In the genomic region with DNA sequence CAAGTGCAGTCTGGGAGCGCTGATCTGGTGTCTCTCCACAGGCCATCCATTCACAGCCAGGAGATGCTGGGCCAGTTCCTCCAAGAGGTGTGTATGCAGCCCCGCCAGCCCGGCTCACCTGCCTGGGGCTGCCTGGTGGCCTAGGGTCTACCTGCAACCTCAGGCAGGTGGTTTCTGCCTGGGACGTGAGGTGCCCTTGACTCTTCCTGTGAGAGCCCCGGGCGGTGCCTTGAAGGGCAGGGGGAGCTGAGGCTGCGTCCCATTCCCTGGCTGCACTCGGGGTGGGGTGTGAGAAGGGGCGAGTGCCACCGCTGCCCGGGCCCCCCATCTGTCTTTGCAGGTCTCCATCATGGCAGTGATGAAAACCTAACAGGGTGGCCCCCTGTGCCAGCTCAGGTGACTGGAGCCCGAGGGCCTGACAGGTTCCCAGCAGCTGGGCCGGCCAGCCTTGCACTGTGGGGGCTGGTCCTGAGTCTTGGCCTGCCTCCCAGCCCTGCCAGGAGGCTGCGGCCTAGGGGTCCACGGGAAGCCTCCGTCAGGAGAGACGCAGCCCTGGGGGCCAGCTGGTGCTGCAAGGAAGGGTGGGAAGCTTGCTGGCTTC, we compare ENCODE assay signal across 25 cellular contexts. TPM values are rescaled to one million over a fixed set of nuclear protein-coding genes. Genes with fewer than 3 reads are reported as not detected.
DNase-seq lines count a peak whose midpoint lies in the region; ATAC-seq, FAIRE-seq and TF ChIP-seq lines count a peak whose summit lies in the region.
"Had no signal": no experiment of that assay in that cellular context is flagged by ENCODE, and none has a peak within 500 bp of the region (broad histone marks: within the 10 kb centered on the region; RNA-seq: fewer than 3 reads in every experiment).

No MANE protein-coding gene starts in this region.

- H3K36me3 ChIP-seq in breast epithelium (no peaks in the 10 kb centered on the region), endothelial cell of umbilical vein (ENCODE audit: control insufficient read depth in 2 of 2, extremely low read depth in 1 of 2, insufficient read depth in 2 of 2, low read length in 2 of 2) (peaks cover 0 to 14% of the 10 kb centered on the region in 2 experiments), uterus (no peaks in the 10 kb centered on the region)

- H2AFZ ChIP-seq in endothelial cell of umbilical vein (ENCODE audit: low read depth, low read length): no peak overlapping the region

- TF ChIP-seq CTCF in MCF 10A (IDR thresholded peaks at IDR 0.05; ENCODE audit: unreplicated experiment): no peak
- no peak for TF ChIP-seq CTCF in breast epithelium (IDR thresholded peaks at IDR 0.05)
- no peak for TF ChIP-seq CTCF in endothelial cell of umbilical vein (IDR thresholded peaks at IDR 0.05; ENCODE audit: extremely low read depth in 1 of 2, insufficient read depth in 1 of 2, low read depth in 1 of 2, low read length in 2 of 2)
- TF ChIP-seq CTCF in uterus (IDR thresholded peaks at IDR 0.05): no peak

- DNase-seq in MCF 10A (ENCODE audit: unreplicated experiment) (no peak), breast epithelium (ENCODE audit: low spot score in 2 of 2) (no peak), endothelial cell of umbilical vein (ENCODE audit: low read depth, low spot score) (no peak), mesenteric fat pad (ENCODE audit: low spot score) (peak; percentile 73), uterus (peak; percentile 10 to 11), midbrain (lab: John Stamatoyannopoulos, UW) (no peak), NCI-H2171 treated with DMSO at 0.1 percent for 48 hours (lab: John Stamatoyannopoulos, UW) (no peak)
- DNase-seq: activated CD4-positive, alpha-beta T cell treated with anti-CD3 and anti-CD28 coated beads for 4 hours; activated gamma-delta T cell; amygdala; NCI-H1048; NCI-H1930; NCI-H2227 treated with DMSO at 0.1 percent for 48 hours; NCI-H82; retina; SIG-M5; stimulated activated CD4-positive, alpha-beta T cell treated with anti-CD3 and anti-CD28 coated beads, Interleukin-15, amount 100 ng/mL, for 24 hours; stimulated activated CD8-positive, alpha-beta memory T cell treated with anti-CD3 and anti-CD28 coated beads, Interleukin-4, amount 100 ng/mL, for 48 hours had no signal

- H3K27ac Mint-ChIP-seq in MCF 10A (ENCODE audit: low read depth, unreplicated experiment): peak overlapping the region; percentile 19

- H3K27me3 ChIP-seq in breast epithelium (no peaks in the 10 kb centered on the region), endothelial cell of umbilical vein (ENCODE audit: control insufficient read depth in 2 of 2, insufficient read depth in 2 of 2, low read length in 2 of 2) (no peaks in the 10 kb centered on the region), uterus (no peaks in the 10 kb centered on the region)
- H3K27me3 ChIP-seq: cardiac muscle cell, heart left ventricle had no signal

- no peaks in the 10 kb centered on the region for H3K4me1 Mint-ChIP-seq in MCF 10A (ENCODE audit: insufficient read depth, unreplicated experiment)

- peaks cover 7% of the 10 kb centered on the region for H3K36me3 Mint-ChIP-seq in MCF 10A (ENCODE audit: insufficient read depth, unreplicated experiment)

- H3K27ac ChIP-seq in breast epithelium (no peak overlapping the region), endothelial cell of umbilical vein (ENCODE audit: insufficient read depth, low read depth, low read length) (no peak overlapping the region), uterus (no peak overlapping the region)
- H3K27ac ChIP-seq: C4-2B, cardiac muscle cell, heart left ventricle had no signal

- TF ChIP-seq POLR2A in breast epithelium (IDR thresholded peaks at IDR 0.05) (no peak), endothelial cell of umbilical vein (IDR thresholded peaks at IDR 0.05; ENCODE audit: low read depth, low read length) (no peak), uterus (IDR thresholded peaks at IDR 0.05) (no peak)

- no peak overlapping the region for H3K9ac ChIP-seq in endothelial cell of umbilical vein (replicated peaks; ENCODE audit: extremely low read depth, insufficient read depth, low read length)

- H3K4me3 Mint-ChIP-seq in MCF 10A (ENCODE audit: unreplicated experiment): no peak overlapping the region

- peaks cover 0 to 6% of the 10 kb centered on the region in 2 donors for H3K4me1 ChIP-seq in breast epithelium
- no peaks in the 10 kb centered on the region for H3K4me1 ChIP-seq in endothelial cell of umbilical vein (ENCODE audit: control insufficient read depth, extremely low read depth, insufficient read depth, low read length)
- H3K4me1 ChIP-seq in uterus: no peaks in the 10 kb centered on the region

- no TSS peak for BruUV-seq in MCF 10A (replicated peaks; lab: Mats Ljungman, UMichigan)
- BruUV-seq in endothelial cell of umbilical vein (replicated peaks; lab: Mats Ljungman, UMichigan): TSS peak; percentile 34

- dilution Hi-C loops in endothelial cell of umbilical vein (cut with MboI; ENCODE audit: extremely low pct_ligation_motif_present, low sequenced_read_pairs): no loop called here

- no peak for ATAC-seq in HG03280 (IDR thresholded peaks at IDR 0.05; ENCODE audit: unreplicated experiment)
- ATAC-seq: heart left ventricle had no signal

- H3K9me3 ChIP-seq in breast epithelium (no peaks in the 10 kb centered on the region), endothelial cell of umbilical vein (replicated peaks; ENCODE audit: control insufficient read depth, insufficient read depth, low read length) (no peaks in the 10 kb centered on the region), uterus (no peaks in the 10 kb centered on the region)
- H3K9me3 ChIP-seq: heart left ventricle had no signal

- POLR2A ChIA-PET in MCF 10A (lab: Yijun Ruan, JAX): interaction anchor here (1.0 kb wide), 1 partner anchor 11 kb away, joined by 4 read pairs; no protein-coding TSS in a partner anchor
- POLR2A ChIA-PET in endothelial cell of umbilical vein (lab: Charles Lee): no interaction called here

- no peak for FAIRE-seq in endothelial cell of umbilical vein (lab: Jason Lieb, UNC)
- FAIRE-seq: D721Med, H1, urothelium cell line had no signal

- CTCF ChIA-PET in MCF 10A (lab: Yijun Ruan, JAX) (no interaction called here), endothelial cell of umbilical vein (lab: Charles Lee) (no interaction called here)

- H3K4me2 ChIP-seq in endothelial cell of umbilical vein (ENCODE audit: insufficient read depth, low read length): no peak overlapping the region

- intact Hi-C loops in MCF 10A (cut with micrococcal nuclease): no loop called here
- intact Hi-C loops in breast epithelium (cut with DNase I; ENCODE audit: low total_unique reads): no loop called here
- intact Hi-C loops in endothelial cell of umbilical vein (cut with micrococcal nuclease): no loop called here
- intact Hi-C loops in uterus (cut with DNase I; ENCODE audit: low total_unique reads): no loop called here

- no peaks in the 10 kb centered on the region for H3K27me3 Mint-ChIP-seq in MCF 10A (ENCODE audit: insufficient read depth, unreplicated experiment)

- no peaks in the 10 kb centered on the region for H3K9me1 ChIP-seq in endothelial cell of umbilical vein (replicated peaks; ENCODE audit: control insufficient read depth, extremely low read depth, insufficient read depth, low read length)

- H3K4me3 ChIP-seq in breast epithelium: no peak overlapping the region
- no peak overlapping the region for H3K4me3 ChIP-seq in endothelial cell of umbilical vein (replicated peaks in 1 of 3; ENCODE audit: insufficient read depth in 1 of 3, low read depth in 1 of 3, low read length in 3 of 3)
- no peak overlapping the region for H3K4me3 ChIP-seq in uterus
- H3K4me3 ChIP-seq: cardiac muscle cell, heart left ventricle had no signal

- H4K20me1 ChIP-seq in endothelial cell of umbilical vein (replicated peaks; ENCODE audit: control insufficient read depth, extremely low read depth, insufficient read depth, low read length): no peaks in the 10 kb centered on the region

- H3K79me2 ChIP-seq in endothelial cell of umbilical vein (ENCODE audit: control insufficient read depth, insufficient read depth, low read length): no peaks in the 10 kb centered on the region

- no peaks in the 10 kb centered on the region for H3K9me3 Mint-ChIP-seq in MCF 10A (ENCODE audit: unreplicated experiment)

RNA-seq across cellular contexts. Expression of a gene that starts 11.9 kb away (rescaled TPM):
- total RNA-seq in MCF 10A (2022) (27.6 and 35.2 TPM in 2 replicates), breast epithelium (10 to 100 TPM; 17.0 to 26.2 (median 25.5) TPM), endothelial cell of umbilical vein (37.9 and 39.9 TPM in 2 replicates), mesenteric fat pad (18.2 TPM), uterus (10 to 100 TPM in 3 of 4 donors, 1 to 10 TPM in 1; 2.8 to 39.6 (median 21.6) TPM)
- 25.2 and 36.7 TPM in 2 replicates for polyA plus RNA-seq in endothelial cell of umbilical vein
- polyA plus RNA-seq in endothelial cell of umbilical vein (2011; cell fraction: cytosol; rRNA removed): 13.1 and 20.9 TPM in 2 replicates
- polyA plus RNA-seq in endothelial cell of umbilical vein (2011; cell fraction: nucleus; rRNA removed): 116 and 147 TPM in 2 replicates
- 20.9 and 28.5 TPM in 2 replicates for polyA plus RNA-seq in endothelial cell of umbilical vein (2012)
- 11.4 and 20.2 TPM in 2 replicates for polyA minus RNA-seq in endothelial cell of umbilical vein
- 6.3 TPM for polyA minus RNA-seq in endothelial cell of umbilical vein (2011; cell fraction: cytosol; rRNA and poly(A)+ RNA removed)
- 21.9 and 32.9 TPM in 2 replicates for polyA minus RNA-seq in endothelial cell of umbilical vein (2011; cell fraction: nucleus; rRNA and poly(A)+ RNA removed)

RNA-seq across cellular contexts. Expression of a gene that starts 26.9 kb away (rescaled TPM):
- total RNA-seq in MCF 10A (2022) (0.42 and 0.81 TPM in 2 replicates), breast epithelium (1 to 10 TPM; 1.6 to 4.7 (median 2.6) TPM), endothelial cell of umbilical vein (0.25 and 0.33 TPM in 2 replicates), mesenteric fat pad (1.9 TPM), uterus (1 to 10 TPM in 2 of 4 donors, under 1 TPM in 1, not detected in 1; 0.51 to 7.9 (median 1.7) TPM)
- polyA plus RNA-seq in endothelial cell of umbilical vein: 0.18 TPM in 2 replicates
- 0.12 and 0.16 TPM in 2 replicates for polyA plus RNA-seq in endothelial cell of umbilical vein (2011; cell fraction: cytosol; rRNA removed)
- 0.58 and 1.4 TPM in 2 replicates for polyA plus RNA-seq in endothelial cell of umbilical vein (2011; cell fraction: nucleus; rRNA removed)
- polyA plus RNA-seq in endothelial cell of umbilical vein (2012): 0.18 and 0.29 TPM in 2 replicates
- polyA minus RNA-seq in endothelial cell of umbilical vein: 0.21 TPM in 1 of 2 replicates, not detected in the other
- not detected for polyA minus RNA-seq in endothelial cell of umbilical vein (2011; cell fraction: cytosol; rRNA and poly(A)+ RNA removed)
- 0.63 TPM in 1 of 2 replicates, not detected in the other for polyA minus RNA-seq in endothelial cell of umbilical vein (2011; cell fraction: nucleus; rRNA and poly(A)+ RNA removed)
- total RNA-seq: H1 had no signal

RNA-seq across cellular contexts. Expression of a gene that starts 30.1 kb away (rescaled TPM):
- total RNA-seq in MCF 10A (2022) (31.5 and 33.7 TPM in 2 replicates), breast epithelium (10 to 100 TPM; 22.4 to 57.9 (median 42.3) TPM), endothelial cell of umbilical vein (62.1 and 67.1 TPM in 2 replicates), mesenteric fat pad (69.9 TPM), uterus (10 to 100 TPM in 2 of 4 donors, 1 to 10 TPM in 2; 7.2 to 38.7 (median 14.4) TPM)
- polyA plus RNA-seq in endothelial cell of umbilical vein: 35.8 and 47.3 TPM in 2 replicates
- polyA plus RNA-seq in endothelial cell of umbilical vein (2011; cell fraction: cytosol; rRNA removed): 27.5 and 41.8 TPM in 2 replicates
- polyA plus RNA-seq in endothelial cell of umbilical vein (2011; cell fraction: nucleus; rRNA removed): 45.9 and 55.5 TPM in 2 replicates
- polyA plus RNA-seq in endothelial cell of umbilical vein (2012): 42.5 and 75.3 TPM in 2 replicates
- polyA minus RNA-seq in endothelial cell of umbilical vein: 17.3 and 23.2 TPM in 2 replicates
- polyA minus RNA-seq in endothelial cell of umbilical vein (2011; cell fraction: cytosol; rRNA and poly(A)+ RNA removed): 28.5 TPM
- 14.5 and 21.9 TPM in 2 replicates for polyA minus RNA-seq in endothelial cell of umbilical vein (2011; cell fraction: nucleus; rRNA and poly(A)+ RNA removed)

RNA-seq across cellular contexts. Expression of a gene that starts 38.3 kb away (rescaled TPM):
- total RNA-seq in MCF 10A (2022) (3.8 and 5.2 TPM in 2 replicates), breast epithelium (1 to 10 TPM; 5.9 to 8.8 (median 6.9) TPM), endothelial cell of umbilical vein (2.1 and 2.2 TPM in 2 replicates), mesenteric fat pad (3.8 TPM), uterus (1 to 10 TPM in 3 of 4 donors, under 1 TPM in 1; 0.26 to 3.7 (median 2.6) TPM)
- polyA plus RNA-seq in endothelial cell of umbilical vein: 4.3 and 5.7 TPM in 2 replicates
- 2.2 and 3.2 TPM in 2 replicates for polyA plus RNA-seq in endothelial cell of umbilical vein (2011; cell fraction: cytosol; rRNA removed)
- polyA plus RNA-seq in endothelial cell of umbilical vein (2011; cell fraction: nucleus; rRNA removed): 3.0 and 3.8 TPM in 2 replicates
- polyA plus RNA-seq in endothelial cell of umbilical vein (2012): 3.0 and 3.8 TPM in 2 replicates
- 1.4 and 4.7 TPM in 2 replicates for polyA minus RNA-seq in endothelial cell of umbilical vein
- polyA minus RNA-seq in endothelial cell of umbilical vein (2011; cell fraction: cytosol; rRNA and poly(A)+ RNA removed): 0.51 TPM
- 3.1 and 4.6 TPM in 2 replicates for polyA minus RNA-seq in endothelial cell of umbilical vein (2011; cell fraction: nucleus; rRNA and poly(A)+ RNA removed)

RNA-seq across cellular contexts. Expression of a gene that starts 40.6 kb away (rescaled TPM):
- total RNA-seq in MCF 10A (2022) (19.5 and 22.2 TPM in 2 replicates), breast epithelium (10 to 100 TPM; 13.0 to 32.8 (median 19.0) TPM), endothelial cell of umbilical vein (12.2 and 16.0 TPM in 2 replicates), mesenteric fat pad (11.4 TPM), uterus (10 to 100 TPM; 13.3 to 40.8 (median 22.0) TPM)
- 7.7 and 9.0 TPM in 2 replicates for polyA plus RNA-seq in endothelial cell of umbilical vein
- polyA plus RNA-seq in endothelial cell of umbilical vein (2011; cell fraction: cytosol; rRNA removed): 3.4 and 5.0 TPM in 2 replicates
- 19.7 and 27.1 TPM in 2 replicates for polyA plus RNA-seq in endothelial cell of umbilical vein (2011; cell fraction: nucleus; rRNA removed)
- 7.6 and 8.0 TPM in 2 replicates for polyA plus RNA-seq in endothelial cell of umbilical vein (2012)
- polyA minus RNA-seq in endothelial cell of umbilical vein: 10.6 and 13.9 TPM in 2 replicates
- polyA minus RNA-seq in endothelial cell of umbilical vein (2011; cell fraction: cytosol; rRNA and poly(A)+ RNA removed): 9.9 TPM
- polyA minus RNA-seq in endothelial cell of umbilical vein (2011; cell fraction: nucleus; rRNA and poly(A)+ RNA removed): 25.4 and 27.0 TPM in 2 replicates

Comparison
In these comparisons a context has a peak if more than half of its experiments do, and no peak if none do; other contexts are left out.
1. DNase-seq: peak in mesenteric fat pad (single experiment) and uterus (2 of 2); none in MCF 10A (single experiment), breast epithelium (0 of 2), endothelial cell of umbilical vein (single experiment), midbrain (single experiment) and NCI-H2171 treated with DMSO at 0.1 percent for 48 hours (single experiment).